ENCODE assay signal across 8 cellular contexts in genomic region chr20:13771853-13772453, GRCh38. TPM values are rescaled to one million over a fixed set of nuclear protein-coding genes. Genes with fewer than 3 reads are reported as not detected.
DNase-seq lines count a peak whose midpoint lies in the region; ATAC-seq and TF ChIP-seq lines count a peak whose summit lies in the region.

No MANE protein-coding gene starts in this region.

- H3K4me3 ChIP-seq in thyroid gland (replicated peaks in 1 of 3), result no peak overlapping the region

- WGBS in thyroid gland, 2 donors, result 58 to 59% methylated on average over 4 of the region's 4 CpGs

- no peaks in the 10 kb centered on the region for H3K4me1 ChIP-seq in thyroid gland

- no peaks in the 10 kb centered on the region for H3K9me3 ChIP-seq in thyroid gland

- TF ChIP-seq CTCF in thyroid gland (IDR thresholded peaks at IDR 0.05), result peak in 3 of 6 experiments; percentile 24 to 54 (median 47)

- TF ChIP-seq POLR2A in thyroid gland (IDR thresholded peaks at IDR 0.05), result no peak

- DNase-seq in GM03348 (ENCODE audit: low spot score), result peak; percentile 39
- peak; percentile 66 to 90 for DNase-seq in Kasumi-1 (lab: John Stamatoyannopoulos, UW)
- DNase-seq in SW 1271 (lab: John Stamatoyannopoulos, UW), result peak; percentile 15 to 65
- DNase-seq in iris pigment epithelial cell (ENCODE audit: low read depth), result peak; percentile 33
- DNase-seq in left colon, result no peak
- no peak for DNase-seq in HuH-7.5 (ENCODE audit: low spot score)
- DNase-seq in thyroid gland, result no peak

- H3K27ac ChIP-seq in thyroid gland, result no peak overlapping the region

- peaks cover 18 to 28% of the 10 kb centered on the region in 2 donors for H3K36me3 ChIP-seq in thyroid gland

- H3K27me3 ChIP-seq in thyroid gland, result no peaks in the 10 kb centered on the region

- intact Hi-C loops in left colon (cut with DNase I, micrococcal nuclease), result loop anchor here in 1 of 2 donors (5.0 kb wide), 1 partner anchor 655 kb away; no protein-coding TSS in a partner anchor
- intact Hi-C loops in thyroid gland (cut with DNase I), result no loop called here

- no peak for ATAC-seq in left colon
- ATAC-seq in GM21423 (IDR thresholded peaks at IDR 0.05; ENCODE audit: unreplicated experiment), result no peak

RNA-seq across cellular contexts. Expression of gene ESF1, which starts 12.8 kb away (rescaled TPM):
- total RNA-seq in left colon (10 to 100 TPM; 11.7 to 12.4 TPM), thyroid gland (10 to 100 TPM; 10.0 to 11.9 (median 10.8) TPM)

RNA-seq across cellular contexts. Expression of gene NDUFAF5, which starts 12.9 kb away (rescaled TPM):
- total RNA-seq in left colon, result 10 to 100 TPM; 30.9 to 38.5 TPM
- 10 to 100 TPM; 11.9 to 15.7 (median 14.7) TPM for total RNA-seq in thyroid gland

Comparison
In these comparisons a context has a peak if more than half of its experiments do, and no peak if none do; other contexts are left out.
1. DNase-seq: peak in GM03348 (single experiment), Kasumi-1 (2 of 2), SW 1271 (2 of 2) and iris pigment epithelial cell (single experiment); none in left colon (0 of 2), HuH-7.5 (single experiment) and thyroid gland (0 of 2).